13 cellular contexts compared by ENCODE assay signal in the genomic region with DNA sequence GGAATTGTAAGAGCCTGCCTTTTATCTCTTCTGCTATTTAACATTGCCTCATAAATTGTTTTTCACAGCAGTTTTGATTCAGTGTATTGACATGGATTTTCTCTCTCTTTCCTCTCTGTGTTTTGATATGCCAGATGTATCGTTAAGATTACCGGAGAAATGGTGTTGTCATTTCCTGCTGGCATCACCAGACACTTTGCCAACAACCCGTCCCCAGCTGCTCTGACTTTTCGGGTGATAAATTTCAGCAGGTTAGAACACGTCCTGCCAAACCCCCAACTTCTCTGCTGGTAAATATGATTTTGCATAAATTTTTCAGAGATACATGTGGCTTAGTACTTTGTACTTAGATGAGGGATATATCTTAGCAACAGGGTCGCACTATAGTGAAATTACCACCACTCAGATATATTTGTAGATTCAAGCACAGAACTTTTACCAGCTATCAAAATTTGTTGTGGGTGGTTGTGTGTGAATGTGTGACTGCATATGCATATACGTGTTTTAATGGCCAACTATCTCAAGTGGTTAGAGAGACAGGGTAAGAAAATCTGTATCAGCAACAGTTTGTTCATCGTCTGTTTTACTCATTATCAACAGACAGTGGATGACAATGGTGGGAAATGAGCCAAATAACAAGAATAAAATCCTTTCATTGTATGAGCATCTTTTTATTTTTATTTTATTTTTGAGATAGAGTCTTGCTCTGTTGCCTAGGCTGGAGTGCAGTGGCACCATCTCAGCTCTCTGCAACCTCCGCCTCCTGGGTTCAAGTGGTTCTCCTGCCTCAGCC. TPM values are rescaled to one million over a fixed set of nuclear protein-coding genes. Genes with fewer than 3 reads are reported as not detected.
DNase-seq lines count a peak whose midpoint lies in the region; ATAC-seq and TF ChIP-seq lines count a peak whose summit lies in the region.
"Had no signal": no experiment of that assay in that cellular context is flagged by ENCODE, and none has a peak within 500 bp of the region (broad histone marks: within the 10 kb centered on the region; RNA-seq: fewer than 3 reads in every experiment).

No MANE protein-coding gene starts in this region.

- WGBS in gastroesophageal sphincter (ENCODE audit: low coverage in 1 of 2), 2 donors, result 60 to 76% methylated on average over 8 to 9 of the region's 9 CpGs

- no peaks in the 10 kb centered on the region for H3K36me3 ChIP-seq in gastroesophageal sphincter
- H3K36me3 ChIP-seq in H7 (replicated peaks; ENCODE audit: control insufficient read depth, insufficient read depth, low read length), result no peaks in the 10 kb centered on the region
- H3K36me3 ChIP-seq: neural progenitor cell had no signal

- H3K27me3 Mint-ChIP-seq in T-cell, result peaks cover 4 to 8% of the 10 kb centered on the region in 2 donors

- no peaks in the 10 kb centered on the region for H3K4me1 ChIP-seq in gastroesophageal sphincter
- H3K4me1 ChIP-seq: neural progenitor cell had no signal

- POLR2A ChIA-PET in T-cell (lab: Charles Lee), result interaction anchor here in 1 of 2 donors (0.8 kb wide), 1 partner anchor 489 kb away, joined by 3 read pairs; no protein-coding TSS in a partner anchor

- peak overlapping the region in 1 of 2 donors; percentile 77 for H3K27ac Mint-ChIP-seq in T-cell
- H3K27ac Mint-ChIP-seq: neural progenitor cell had no signal

- H3K27me3 ChIP-seq in gastroesophageal sphincter (no peaks in the 10 kb centered on the region), H7 (ENCODE audit: control insufficient read depth, insufficient read depth, low read length) (no peaks in the 10 kb centered on the region)
- H3K27me3 ChIP-seq: neural progenitor cell, tibial artery had no signal

- H3K4me3 ChIP-seq in gastroesophageal sphincter (no peak overlapping the region), H7 (ENCODE audit: insufficient read depth, low read depth, low read length) (no peak overlapping the region)
- H3K4me3 ChIP-seq: neural progenitor cell, tibial artery had no signal

- H3K4me3 Mint-ChIP-seq in T-cell, result peak overlapping the region in 2 of 3 donors; percentile 8 to 39
- H3K4me3 Mint-ChIP-seq: neural progenitor cell had no signal

- no peak overlapping the region for H3K27ac ChIP-seq in gastroesophageal sphincter
- H3K27ac ChIP-seq: neural progenitor cell, tibial artery had no signal

- H3K9me3 ChIP-seq in gastroesophageal sphincter, result no peaks in the 10 kb centered on the region
- H3K9me3 ChIP-seq: tibial artery had no signal

- no peaks in the 10 kb centered on the region for H3K36me3 Mint-ChIP-seq in T-cell
- H3K36me3 Mint-ChIP-seq: neural progenitor cell had no signal

- CTCF ChIA-PET in T-cell (lab: Charles Lee), result no interaction called here

- DNase-seq in NCI-H345 (lab: John Stamatoyannopoulos, UW) (peak; percentile 38), NCI-H345 treated with DMSO at 0.1 percent for 48 hours (lab: John Stamatoyannopoulos, UW; ENCODE audit: unreplicated experiment) (no peak), T-cell (peak in 27 of 34 experiments; percentile 9 to 69 (median 26)), H7 (no peak)
- DNase-seq: effector CD8-positive, alpha-beta T cell; T-helper 9 cell; tibial artery had no signal

- no peaks in the 10 kb centered on the region for H3K9me3 Mint-ChIP-seq in T-cell
- H3K9me3 Mint-ChIP-seq: neural progenitor cell had no signal

- no peak for TF ChIP-seq EP300 in gastroesophageal sphincter (IDR thresholded peaks at IDR 0.05)

- TF ChIP-seq CTCF in gastroesophageal sphincter (IDR thresholded peaks at IDR 0.05), result no peak

- TF ChIP-seq POLR2A in gastroesophageal sphincter (IDR thresholded peaks at IDR 0.05), result no peak

- ATAC-seq in GM19324 (IDR thresholded peaks at IDR 0.05; ENCODE audit: low FRiP score, unreplicated experiment) (peak; percentile 52), T-cell (replicated peaks in 1 of 4) (peak; percentile 69 to 88 (median 76)), gastroesophageal sphincter (peak; percentile 11), HG02885 (IDR thresholded peaks at IDR 0.05; ENCODE audit: poor library complexity, unreplicated experiment) (no peak), GM18868 (IDR thresholded peaks at IDR 0.05; ENCODE audit: unreplicated experiment) (no peak)
- ATAC-seq: HepG2 had no signal

- H3K4me1 Mint-ChIP-seq in T-cell, result peaks cover 15 to 22% (median 21%) of the 10 kb centered on the region in 3 donors
- H3K4me1 Mint-ChIP-seq: neural progenitor cell had no signal

RNA-seq across cellular contexts. Expression of gene DYNLT5, which starts 22.9 kb away (rescaled TPM):
- total RNA-seq in T-cell (under 1 TPM in 1 of 5 donors, not detected in 4; 0.78 TPM), gastroesophageal sphincter (1 to 10 TPM in 3 of 4 donors, under 1 TPM in 1; 0.17 to 3.9 (median 3.0) TPM)
- 0.18 and 0.42 TPM in 2 replicates for total RNA-seq in H7 (2014; rRNA removed; shearing (Covaris generic))
- total RNA-seq: HepG2 had no signal

Comparison
In these comparisons a context has a peak if more than half of its experiments do, and no peak if none do; other contexts are left out.
1. DNase-seq: peak in NCI-H345 (single experiment) and T-cell (27 of 34); none in NCI-H345 treated with DMSO at 0.1 percent for 48 hours (single experiment) and H7 (single experiment).
2. ATAC-seq: peak in GM19324 (single experiment), T-cell (4 of 4) and gastroesophageal sphincter (single experiment); none in HG02885 (single experiment) and GM18868 (single experiment).